Comparison of ENCODE assay signal across 13 cellular contexts in the genomic region with DNA sequence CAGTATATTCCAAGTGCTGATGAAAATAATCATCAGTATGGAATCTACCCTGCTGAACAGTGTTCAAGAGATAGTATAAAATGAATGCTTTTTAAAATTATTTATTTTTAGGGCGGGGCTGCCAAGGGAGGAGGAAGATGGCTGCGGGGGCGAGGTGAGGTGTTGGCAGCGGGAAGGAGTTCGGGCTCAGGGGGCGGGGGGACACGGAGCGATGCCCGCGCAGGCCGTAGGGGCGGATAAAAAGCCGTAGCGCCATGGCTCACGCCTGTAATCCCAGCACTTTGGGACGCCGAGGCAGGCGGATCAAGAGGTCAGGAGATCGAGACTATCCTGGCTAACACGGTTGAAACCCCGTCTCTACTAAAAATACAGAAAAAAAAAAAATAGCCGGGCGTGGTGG. TPM values are rescaled to one million over a fixed set of nuclear protein-coding genes. Genes with fewer than 3 reads are reported as not detected.
DNase-seq lines count a peak whose midpoint lies in the region; ATAC-seq, FAIRE-seq and TF ChIP-seq lines count a peak whose summit lies in the region.
"Not testable (repeated sequence)": the region's sequence is repeated elsewhere in the genome, so short reads cannot be mapped to it uniquely, and the experiment has no call there.
"Had no signal": no experiment of that assay in that cellular context is flagged by ENCODE, and none has a peak within 500 bp of the region (broad histone marks: within the 10 kb centered on the region; RNA-seq: fewer than 3 reads in every experiment).

No MANE protein-coding gene starts in this region.

- not testable (repeated sequence) for H3K9me3 ChIP-seq in astrocyte (ENCODE audit: insufficient read depth, low read depth, low read length)

- peak; percentile 65 for ATAC-seq in SK-N-SH treated with all-trans-retinoic acid at 6 μM for 48 hours
- ATAC-seq in left colon: peak; percentile 43

- not testable (repeated sequence) for H3K36me3 ChIP-seq in astrocyte (ENCODE audit: insufficient read depth, low read length)

- intact Hi-C loops in CD14-positive monocyte (cut with micrococcal nuclease); left colon (cut with DNase I, micrococcal nuclease): not testable (repeated sequence)

- not testable (repeated sequence) for H3K9ac ChIP-seq in astrocyte (ENCODE audit: low read length)

- FAIRE-seq in astrocyte (lab: Jason Lieb, UNC): not testable (repeated sequence)

- H3K4me1 ChIP-seq in astrocyte (ENCODE audit: insufficient read depth, low read length): not testable (repeated sequence)

- not testable (repeated sequence) for H3K27ac Mint-ChIP-seq in CD14-positive monocyte; activated naive CD4-positive, alpha-beta T cell treated with anti-CD3 and anti-CD28 coated beads, Interleukin-2, amount 50 U/mL, for 24 hours; astrocyte (ENCODE audit: unreplicated experiment)

- peaks cover 23 to 36% (median 32%) of the 10 kb centered on the region in 3 donors for H3K27me3 Mint-ChIP-seq in CD14-positive monocyte (ENCODE audit: low read depth in 3 of 3)
- H3K27me3 Mint-ChIP-seq in activated naive CD4-positive, alpha-beta T cell treated with anti-CD3 and anti-CD28 coated beads, Interleukin-2, amount 50 U/mL, for 24 hours: peaks cover 18% of the 10 kb centered on the region
- not testable (repeated sequence) for H3K27me3 Mint-ChIP-seq in astrocyte (ENCODE audit: low read depth, unreplicated experiment)

- H4K20me1 ChIP-seq in astrocyte (ENCODE audit: insufficient read depth, low read length): not testable (repeated sequence)

- not testable (repeated sequence) for TF ChIP-seq CTCF in CD14-positive monocyte (IDR thresholded peaks at IDR 0.05); astrocyte (IDR thresholded peaks at IDR 0.05; ENCODE audit: insufficient read depth, low read depth, low read length)

- not testable (repeated sequence) for DNase-seq in CD14-positive monocyte (ENCODE audit: low spot score); astrocyte (ENCODE audit: low read depth)
- peak in 1 of 2 donors; percentile 39 for DNase-seq in left colon

- H3K27me3 ChIP-seq in astrocyte (ENCODE audit: insufficient read depth, low read length): not testable (repeated sequence)

- H3K4me3 Mint-ChIP-seq in CD14-positive monocyte: peak overlapping the region; percentile 31 to 81
- H3K4me3 Mint-ChIP-seq in activated naive CD4-positive, alpha-beta T cell treated with anti-CD3 and anti-CD28 coated beads, Interleukin-2, amount 50 U/mL, for 24 hours: peak overlapping the region; percentile 15
- not testable (repeated sequence) for H3K4me3 Mint-ChIP-seq in astrocyte (ENCODE audit: unreplicated experiment)

- H3K4me3 ChIP-seq in astrocyte (ENCODE audit: insufficient read depth, low read depth, low read length): not testable (repeated sequence)

- not testable (repeated sequence) for H3K9me3 Mint-ChIP-seq in CD14-positive monocyte; activated naive CD4-positive, alpha-beta T cell treated with anti-CD3 and anti-CD28 coated beads, Interleukin-2, amount 50 U/mL, for 24 hours; astrocyte (ENCODE audit: unreplicated experiment)

- H2AFZ ChIP-seq in astrocyte (ENCODE audit: low read depth, low read length): not testable (repeated sequence)

- not testable (repeated sequence) for H3K79me2 ChIP-seq in astrocyte (ENCODE audit: insufficient read depth, low read length)

- H3K4me2 ChIP-seq in astrocyte (ENCODE audit: low read length): peak overlapping the region; percentile 77

- not testable (repeated sequence) for H3K4me1 Mint-ChIP-seq in CD14-positive monocyte; activated naive CD4-positive, alpha-beta T cell treated with anti-CD3 and anti-CD28 coated beads, Interleukin-2, amount 50 U/mL, for 24 hours; astrocyte (ENCODE audit: low read depth, unreplicated experiment)

- H3K27ac ChIP-seq in astrocyte (ENCODE audit: low read depth, low read length): not testable (repeated sequence)

- H3K36me3 Mint-ChIP-seq in CD14-positive monocyte; activated naive CD4-positive, alpha-beta T cell treated with anti-CD3 and anti-CD28 coated beads, Interleukin-2, amount 50 U/mL, for 24 hours; astrocyte (ENCODE audit: low read depth, unreplicated experiment): not testable (repeated sequence)

RNA-seq across cellular contexts. Expression of a gene that starts 18.2 kb away (rescaled TPM):
- polyA plus RNA-seq in CD14-positive monocyte: not detected
- total RNA-seq in astrocyte (not detected in 2 replicates), left colon (under 1 TPM in 1 of 2 donors, not detected in 1; 0.45 TPM)
- total RNA-seq: A172; Calu3; CD4-positive, alpha-beta memory T cell; Daoy; G401; GM23338; H4; H9 had no signal
- polyA plus RNA-seq: CD4-positive, alpha-beta memory T cell; GM23338 had no signal
